30 cellular contexts compared by ENCODE assay signal in the genomic region with DNA sequence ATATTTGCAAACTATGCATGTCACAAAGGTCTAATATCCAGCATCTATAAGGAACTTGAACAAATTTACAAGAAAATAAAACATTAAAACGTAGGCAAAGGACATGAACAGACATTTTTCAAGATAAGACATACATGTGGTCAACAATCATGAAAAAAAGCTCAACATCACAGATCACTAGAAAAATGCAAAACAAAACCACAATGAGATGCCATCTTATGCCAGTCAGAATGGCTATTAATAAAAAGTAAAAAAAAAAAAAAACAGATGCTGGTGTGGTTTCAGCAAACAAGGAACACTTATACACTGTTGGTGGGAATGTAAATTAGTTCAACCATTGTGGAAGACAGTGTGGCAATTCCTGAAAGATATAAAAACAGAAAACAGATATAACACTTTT.
"Had no signal": no experiment of that assay in that cellular context is flagged by ENCODE, and none has a peak within 500 bp of the region (broad histone marks: within the 10 kb centered on the region; RNA-seq: fewer than 3 reads in every experiment).

No MANE protein-coding gene starts in this region.

- H3K4me3 Mint-ChIP-seq: activated B cell treated with CpG ODN at 0.5 μM for 24 hours; activated CD8-positive, alpha-beta memory T cell treated with anti-CD3 and anti-CD28 coated beads, Interleukin-2, amount 10 ng/mL, durations not matched to agents 7 days and 5 days; activated CD8-positive, alpha-beta T cell treated with anti-CD3 and anti-CD28 coated beads, Interleukin-2, amount 10 ng/mL, durations not matched to agents 7 days and 5 days; activated naive CD8-positive, alpha-beta T cell; endodermal cell; naive thymus-derived CD8-positive, alpha-beta T cell; neural progenitor cell; T-helper 2 cell treated with Interferon-gamma antibody and Interleukin-4, amounts not matched to agents 5 μg/mL and 100 μg/mL, for 36 hours had no signal

- H3K79me2 ChIP-seq: parathyroid adenoma had no signal

- H3K4me1 ChIP-seq: esophagus muscularis mucosa, gastrocnemius medialis, neural progenitor cell, parathyroid adenoma, psoas muscle, spleen, suprapubic skin, tibial artery had no signal

- H3K9ac ChIP-seq: neural progenitor cell, parathyroid adenoma had no signal

- H3K4me2 ChIP-seq: neural progenitor cell had no signal

- H3K36me3 ChIP-seq: brain microvascular endothelial cell, esophagus muscularis mucosa, gastrocnemius medialis, neural progenitor cell, spleen, suprapubic skin, tibial artery had no signal

- FAIRE-seq: keratinocyte had no signal

- H3K27me3 ChIP-seq: brain microvascular endothelial cell, esophagus muscularis mucosa, neural progenitor cell, spleen, suprapubic skin, tibial artery had no signal

- H2AFZ ChIP-seq: neural progenitor cell, parathyroid adenoma had no signal

- H3K4me3 ChIP-seq: esophagus muscularis mucosa, gastrocnemius medialis, neural progenitor cell, psoas muscle, spleen, suprapubic skin, tibial artery had no signal

- H3K27me3 Mint-ChIP-seq: activated B cell treated with CpG ODN at 0.5 μM for 24 hours; activated CD8-positive, alpha-beta memory T cell treated with anti-CD3 and anti-CD28 coated beads, Interleukin-2, amount 10 ng/mL, durations not matched to agents 7 days and 5 days; activated naive CD8-positive, alpha-beta T cell; naive thymus-derived CD8-positive, alpha-beta T cell had no signal

- H3K27ac Mint-ChIP-seq: activated B cell treated with CpG ODN at 0.5 μM for 24 hours; activated CD8-positive, alpha-beta memory T cell treated with anti-CD3 and anti-CD28 coated beads, Interleukin-2, amount 10 ng/mL, durations not matched to agents 7 days and 5 days; activated CD8-positive, alpha-beta T cell treated with anti-CD3 and anti-CD28 coated beads, Interleukin-2, amount 10 ng/mL, durations not matched to agents 7 days and 5 days; activated naive CD8-positive, alpha-beta T cell; activated T-helper 2 cell treated with anti-CD3 and anti-CD28 coated beads, Interferon-gamma antibody, Interleukin-2, Interleukin-4, amounts not matched to agents 10 μg/mL and 5 μg/mL and 100 μg/mL, durations not matched to agents 14 hours and 24 hours and 36 hours; endodermal cell; naive thymus-derived CD8-positive, alpha-beta T cell; neural progenitor cell; T-helper 2 cell treated with Interferon-gamma antibody and Interleukin-4, amounts not matched to agents 5 μg/mL and 100 μg/mL, for 36 hours had no signal

- H3K9me3 ChIP-seq: gastrocnemius medialis, spleen, suprapubic skin, tibial artery had no signal

- DNase-seq: activated B cell treated with CpG ODN at 0.5 μM for 24 hours; activated CD4-positive, alpha-beta T cell treated with anti-CD3 and anti-CD28 coated beads, Interleukin-2, amount 50 U/mL, for 1 hour; activated CD8-positive, alpha-beta memory T cell treated with anti-CD3 and anti-CD28 coated beads, Interleukin-2, amount 10 ng/mL, durations not matched to agents 7 days and 5 days; activated CD8-positive, alpha-beta T cell treated with anti-CD3 and anti-CD28 coated beads, Interleukin-2, amount 10 ng/mL, durations not matched to agents 7 days and 5 days; activated naive CD4-positive, alpha-beta T cell; activated T-cell treated with anti-CD3 and anti-CD28 coated beads, Interleukin-2, amount 50 U/mL, for 48 hours; aorta; brain microvascular endothelial cell; endodermal cell; gastrocnemius medialis; glutamatergic neuron; left cardiac atrium; left ventricle myocardium superior; midbrain; naive thymus-derived CD8-positive, alpha-beta T cell; occipital lobe; psoas muscle; right cardiac atrium; spleen; stimulated activated naive CD4-positive, alpha-beta T cell; T-helper 1 cell; tibial artery had no signal

- H3K27ac ChIP-seq: brain microvascular endothelial cell, esophagus muscularis mucosa, gastrocnemius medialis, neural progenitor cell, parathyroid adenoma, psoas muscle, spleen, suprapubic skin, tibial artery had no signal

- H3K9me3 Mint-ChIP-seq: activated B cell treated with CpG ODN at 0.5 μM for 24 hours had no signal

- H3K4me1 Mint-ChIP-seq: activated B cell treated with CpG ODN at 0.5 μM for 24 hours; activated CD8-positive, alpha-beta memory T cell treated with anti-CD3 and anti-CD28 coated beads, Interleukin-2, amount 10 ng/mL, durations not matched to agents 7 days and 5 days; endodermal cell; neural progenitor cell had no signal

- H3K36me3 Mint-ChIP-seq: activated CD8-positive, alpha-beta memory T cell treated with anti-CD3 and anti-CD28 coated beads, Interleukin-2, amount 10 ng/mL, durations not matched to agents 7 days and 5 days; activated naive CD8-positive, alpha-beta T cell; naive thymus-derived CD8-positive, alpha-beta T cell had no signal

- ATAC-seq: activated CD8-positive, alpha-beta memory T cell treated with anti-CD3 and anti-CD28 coated beads, Interleukin-2, amount 10 ng/mL, durations not matched to agents 7 days and 5 days; activated CD8-positive, alpha-beta T cell treated with anti-CD3 and anti-CD28 coated beads, Interleukin-2, amount 10 ng/mL, durations not matched to agents 7 days and 5 days; gastrocnemius medialis; left cardiac atrium; left ventricle myocardium superior; naive thymus-derived CD8-positive, alpha-beta T cell; psoas muscle; right cardiac atrium had no signal
